In genomic region chr5:35707659-35708058, GRCh38 we compare ENCODE assay signal across 23 cellular contexts.
"Had no signal": no experiment of that assay in that cellular context is flagged by ENCODE, and none has a peak within 500 bp of the region (broad histone marks: within the 10 kb centered on the region; RNA-seq: fewer than 3 reads in every experiment).

No MANE protein-coding gene starts in this region.

- DNase-seq: islet precursor cell; left ventricle myocardium inferior; mesendoderm; naive B cell; ovary; retina; right cardiac atrium; stimulated activated CD4-positive, alpha-beta T cell treated with anti-CD3 and anti-CD28 coated beads, Interleukin-12 subunit alpha, Interleukin-12 subunit beta, amount 100 ng/mL, for 4 hours; stimulated activated CD4-positive, alpha-beta T cell treated with anti-CD3 and anti-CD28 coated beads, Interleukin-4, amount 100 ng/mL, for 4 hours; stimulated activated CD8-positive, alpha-beta memory T cell treated with anti-CD3 and anti-CD28 coated beads, Interleukin-4, amount 100 ng/mL, for 48 hours; stimulated activated naive B cell treated with anti-CD40 and anti-IgM and Interleukin-4, amounts not matched to agents 10 μg/mL and 1 μg/mL and 100 μg/mL, for 72 hours; substantia nigra; uterus had no signal

- H3K4me3 ChIP-seq: hepatocyte, left ventricle myocardium inferior, lung, ovary, prostate gland, skin epidermis, tibial nerve, uterus had no signal

- H3K9me3 Mint-ChIP-seq: mesothelial cell of epicardium, type B pancreatic cell had no signal

- H3K27me3 ChIP-seq: hepatocyte, ovary, tibial nerve, uterus had no signal

- ATAC-seq: natural killer cell treated with Interleukin-12 subunit alpha and Interleukin-12 subunit beta and Interleukin-15 and Interleukin-18, amount 100 ng/mL, for 72 hours; right cardiac atrium; sciatic nerve; stimulated activated naive B cell treated with anti-CD40 and anti-IgM and Interleukin-4, amounts not matched to agents 10 μg/mL and 1 μg/mL and 100 μg/mL, for 72 hours had no signal

- H3K27ac ChIP-seq: hepatocyte, left ventricle myocardium inferior, ovary, prostate gland, skin epidermis, tibial nerve, uterus had no signal

- H3K9me3 ChIP-seq: left ventricle myocardium inferior, ovary, prostate gland, tibial nerve, uterus had no signal

- H3K4me3 Mint-ChIP-seq: mesothelial cell of epicardium; naive B cell; natural killer cell treated with Interleukin-12 subunit alpha and Interleukin-12 subunit beta and Interleukin-15 and Interleukin-18, amount 100 ng/mL, for 72 hours; stimulated activated naive B cell treated with anti-CD40 and anti-IgM and Interleukin-4, amounts not matched to agents 10 μg/mL and 1 μg/mL and 100 μg/mL, for 72 hours; stimulated activated naive CD8-positive, alpha-beta T cell treated with anti-CD3 and anti-CD28 coated beads, Interleukin-15, Interleukin-2, amounts not matched to agents 100 ng/mL and 50 ng/mL, for 24 hours; type B pancreatic cell had no signal

- H3K27ac Mint-ChIP-seq: mesothelial cell of epicardium; natural killer cell treated with Interleukin-12 subunit alpha and Interleukin-12 subunit beta and Interleukin-15 and Interleukin-18, amount 100 ng/mL, for 72 hours; stimulated activated naive B cell treated with anti-CD40 and anti-IgM and Interleukin-4, amounts not matched to agents 10 μg/mL and 1 μg/mL and 100 μg/mL, for 72 hours; stimulated activated naive CD8-positive, alpha-beta T cell treated with anti-CD3 and anti-CD28 coated beads, Interleukin-15, Interleukin-2, amounts not matched to agents 100 ng/mL and 50 ng/mL, for 24 hours; type B pancreatic cell had no signal

- H3K36me3 ChIP-seq: left ventricle myocardium inferior, ovary, prostate gland, uterus had no signal

- H3K36me3 Mint-ChIP-seq: mesothelial cell of epicardium; naive B cell; natural killer cell treated with Interleukin-12 subunit alpha and Interleukin-12 subunit beta and Interleukin-15 and Interleukin-18, amount 100 ng/mL, for 72 hours had no signal

- H3K4me1 Mint-ChIP-seq: mesothelial cell of epicardium; naive B cell; stimulated activated naive B cell treated with anti-CD40 and anti-IgM and Interleukin-4, amounts not matched to agents 10 μg/mL and 1 μg/mL and 100 μg/mL, for 72 hours had no signal

- H3K27me3 Mint-ChIP-seq: naive B cell; natural killer cell treated with Interleukin-12 subunit alpha and Interleukin-12 subunit beta and Interleukin-15 and Interleukin-18, amount 100 ng/mL, for 72 hours; stimulated activated naive B cell treated with anti-CD40 and anti-IgM and Interleukin-4, amounts not matched to agents 10 μg/mL and 1 μg/mL and 100 μg/mL, for 72 hours; stimulated activated naive CD8-positive, alpha-beta T cell treated with anti-CD3 and anti-CD28 coated beads, Interleukin-15, Interleukin-2, amounts not matched to agents 100 ng/mL and 50 ng/mL, for 24 hours; type B pancreatic cell had no signal

- H3K4me1 ChIP-seq: left ventricle myocardium inferior, prostate gland, tibial nerve, uterus had no signal
